Comparison of ENCODE assay signal across 16 cellular contexts in the genomic region with DNA sequence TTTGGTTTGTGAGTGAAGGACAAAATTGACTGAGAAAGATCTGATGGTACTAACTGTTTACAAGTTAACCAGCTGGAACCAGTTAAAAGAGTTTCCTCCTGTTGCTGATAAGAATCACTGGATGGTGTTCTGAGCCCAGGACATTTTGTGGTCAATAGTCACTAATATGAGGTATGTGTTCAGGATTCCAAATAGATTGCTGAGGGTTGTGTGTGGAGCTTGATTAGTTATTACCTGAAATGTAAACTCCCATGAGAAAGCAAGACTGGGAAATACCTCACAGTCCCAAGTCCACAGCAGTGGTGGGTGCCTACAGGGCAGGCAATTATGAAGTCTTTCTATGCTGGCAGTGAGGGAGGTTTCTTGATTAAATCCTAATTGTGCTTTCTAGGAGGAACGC.
DNase-seq lines count a peak whose midpoint lies in the region; ATAC-seq and TF ChIP-seq lines count a peak whose summit lies in the region.
"Had no signal": no experiment of that assay in that cellular context is flagged by ENCODE, and none has a peak within 500 bp of the region (broad histone marks: within the 10 kb centered on the region; RNA-seq: fewer than 3 reads in every experiment).

No MANE protein-coding gene starts in this region.

- H3K36me3 ChIP-seq in liver (ENCODE audit: control insufficient read depth in 4 of 4, insufficient read depth in 3 of 4, low read depth in 1 of 4, low read length in 3 of 4) = no peaks in the 10 kb centered on the region
- no peaks in the 10 kb centered on the region for H3K36me3 ChIP-seq in left ventricle myocardium inferior

- no peaks in the 10 kb centered on the region for H3K27me3 ChIP-seq in liver (ENCODE audit: control insufficient read depth in 4 of 4, insufficient read depth in 4 of 4, low read length in 3 of 4)
- no peaks in the 10 kb centered on the region for H3K27me3 ChIP-seq in left ventricle myocardium inferior (ENCODE audit: low read depth)

- H3K4me1 Mint-ChIP-seq in stimulated activated effector memory CD8-positive, alpha-beta T cell treated with anti-CD3 and anti-CD28 coated beads, Interleukin-12 subunit alpha, Interleukin-12 subunit beta, amount 100 ng/mL, for 72 hours = no peaks in the 10 kb centered on the region

- peaks cover 0 to 8% (median 1%) of the 10 kb centered on the region in 4 donors for H3K4me1 ChIP-seq in liver (ENCODE audit: control insufficient read depth in 4 of 4, insufficient read depth in 4 of 4, low read length in 3 of 4)
- no peaks in the 10 kb centered on the region for H3K4me1 ChIP-seq in left ventricle myocardium inferior

- no peaks in the 10 kb centered on the region for H3K9me3 Mint-ChIP-seq in stimulated activated effector memory CD8-positive, alpha-beta T cell treated with anti-CD3 and anti-CD28 coated beads, Interleukin-12 subunit alpha, Interleukin-12 subunit beta, amount 100 ng/mL, for 72 hours
- H3K9me3 Mint-ChIP-seq: activated naive CD4-positive, alpha-beta T cell treated with anti-CD3 and anti-CD28 coated beads for 36 hours had no signal

- H3K9me3 ChIP-seq in liver (ENCODE audit: control insufficient read depth in 4 of 4, low read length in 3 of 4) = no peaks in the 10 kb centered on the region
- peaks cover 9% of the 10 kb centered on the region for H3K9me3 ChIP-seq in left ventricle myocardium inferior (replicated peaks)

- H3K4me3 Mint-ChIP-seq in stimulated activated effector memory CD8-positive, alpha-beta T cell treated with anti-CD3 and anti-CD28 coated beads, Interleukin-12 subunit alpha, Interleukin-12 subunit beta, amount 100 ng/mL, for 72 hours = no peak overlapping the region
- H3K4me3 Mint-ChIP-seq: activated naive CD4-positive, alpha-beta T cell treated with anti-CD3 and anti-CD28 coated beads for 36 hours had no signal

- H3K36me3 Mint-ChIP-seq in stimulated activated effector memory CD8-positive, alpha-beta T cell treated with anti-CD3 and anti-CD28 coated beads, Interleukin-12 subunit alpha, Interleukin-12 subunit beta, amount 100 ng/mL, for 72 hours = no peaks in the 10 kb centered on the region

- H3K4me3 ChIP-seq in cardiac fibroblast (replicated peaks in 1 of 2; ENCODE audit: low read depth in 2 of 2, low read length in 2 of 2) (no peak overlapping the region), liver (ENCODE audit: low read depth in 1 of 3, low read length in 3 of 3) (no peak overlapping the region), left ventricle myocardium inferior (no peak overlapping the region)

- peak; percentile 10 for DNase-seq in AG20443 (ENCODE audit: low spot score)
- DNase-seq in HuH-7.5 (ENCODE audit: low spot score) = peak; percentile 6
- DNase-seq in cardiac fibroblast (ENCODE audit: low read depth in 2 of 2) = peak; percentile 5 to 33
- no peak for DNase-seq in left ventricle myocardium inferior
- DNase-seq in stimulated activated effector memory CD8-positive, alpha-beta T cell treated with anti-CD3 and anti-CD28 coated beads, Interleukin-12 subunit alpha, Interleukin-12 subunit beta, amount 100 ng/mL, for 72 hours (ENCODE audit: low spot score in 2 of 2) = no peak
- no peak for DNase-seq in cerebellum (ENCODE audit: low spot score)
- DNase-seq: activated naive CD4-positive, alpha-beta T cell treated with anti-CD3 and anti-CD28 coated beads for 36 hours; caudate nucleus; H7; hippocampal formation; mesendoderm; NCI-H2107; occipital lobe; SHP77 treated with DMSO at 0.1 percent for 48 hours had no signal

- no peak overlapping the region for H3K9ac ChIP-seq in liver (ENCODE audit: low read depth in 1 of 2, low read length in 2 of 2)

- intact Hi-C loops in left ventricle myocardium inferior (cut with micrococcal nuclease) = no loop called here

- no peak for ATAC-seq in GM18511 (IDR thresholded peaks at IDR 0.05; ENCODE audit: unreplicated experiment)
- no peak for ATAC-seq in stimulated activated effector memory CD8-positive, alpha-beta T cell treated with anti-CD3 and anti-CD28 coated beads, Interleukin-12 subunit alpha, Interleukin-12 subunit beta, amount 100 ng/mL, for 72 hours

- peak; percentile 23 to 27 for TF ChIP-seq RAD21 in liver (IDR thresholded peaks at IDR 0.05)

- no peak for TF ChIP-seq CTCF in cardiac fibroblast (IDR thresholded peaks at IDR 0.05; ENCODE audit: low read depth, low read length)
- TF ChIP-seq CTCF in liver (IDR thresholded peaks at IDR 0.05; ENCODE audit: low read depth, low read length, missing input control) = no peak
- TF ChIP-seq CTCF in left ventricle myocardium inferior (IDR thresholded peaks at IDR 0.05; ENCODE audit: borderline replicate concordance) = no peak

- WGBS in liver = 72% methylated on average over 1 of the region's 1 CpG

- no peak overlapping the region for H3K27ac Mint-ChIP-seq in stimulated activated effector memory CD8-positive, alpha-beta T cell treated with anti-CD3 and anti-CD28 coated beads, Interleukin-12 subunit alpha, Interleukin-12 subunit beta, amount 100 ng/mL, for 72 hours
- H3K27ac Mint-ChIP-seq: activated naive CD4-positive, alpha-beta T cell treated with anti-CD3 and anti-CD28 coated beads for 36 hours had no signal

- H3K27ac ChIP-seq in liver (ENCODE audit: low read depth in 1 of 2, low read length in 2 of 2) = peak overlapping the region in 1 of 2 donors; percentile 11
- no peak overlapping the region for H3K27ac ChIP-seq in left ventricle myocardium inferior (replicated peaks)

TF ChIP-seq in liver, 16 proteins besides CTCF, POLR2A, EP300 and RAD21:
- peak; percentile 83 to 84 for TF ChIP-seq HNF4A (conservative IDR thresholded peaks at IDR 0.05)
- TF ChIP-seq, protein P1, sequence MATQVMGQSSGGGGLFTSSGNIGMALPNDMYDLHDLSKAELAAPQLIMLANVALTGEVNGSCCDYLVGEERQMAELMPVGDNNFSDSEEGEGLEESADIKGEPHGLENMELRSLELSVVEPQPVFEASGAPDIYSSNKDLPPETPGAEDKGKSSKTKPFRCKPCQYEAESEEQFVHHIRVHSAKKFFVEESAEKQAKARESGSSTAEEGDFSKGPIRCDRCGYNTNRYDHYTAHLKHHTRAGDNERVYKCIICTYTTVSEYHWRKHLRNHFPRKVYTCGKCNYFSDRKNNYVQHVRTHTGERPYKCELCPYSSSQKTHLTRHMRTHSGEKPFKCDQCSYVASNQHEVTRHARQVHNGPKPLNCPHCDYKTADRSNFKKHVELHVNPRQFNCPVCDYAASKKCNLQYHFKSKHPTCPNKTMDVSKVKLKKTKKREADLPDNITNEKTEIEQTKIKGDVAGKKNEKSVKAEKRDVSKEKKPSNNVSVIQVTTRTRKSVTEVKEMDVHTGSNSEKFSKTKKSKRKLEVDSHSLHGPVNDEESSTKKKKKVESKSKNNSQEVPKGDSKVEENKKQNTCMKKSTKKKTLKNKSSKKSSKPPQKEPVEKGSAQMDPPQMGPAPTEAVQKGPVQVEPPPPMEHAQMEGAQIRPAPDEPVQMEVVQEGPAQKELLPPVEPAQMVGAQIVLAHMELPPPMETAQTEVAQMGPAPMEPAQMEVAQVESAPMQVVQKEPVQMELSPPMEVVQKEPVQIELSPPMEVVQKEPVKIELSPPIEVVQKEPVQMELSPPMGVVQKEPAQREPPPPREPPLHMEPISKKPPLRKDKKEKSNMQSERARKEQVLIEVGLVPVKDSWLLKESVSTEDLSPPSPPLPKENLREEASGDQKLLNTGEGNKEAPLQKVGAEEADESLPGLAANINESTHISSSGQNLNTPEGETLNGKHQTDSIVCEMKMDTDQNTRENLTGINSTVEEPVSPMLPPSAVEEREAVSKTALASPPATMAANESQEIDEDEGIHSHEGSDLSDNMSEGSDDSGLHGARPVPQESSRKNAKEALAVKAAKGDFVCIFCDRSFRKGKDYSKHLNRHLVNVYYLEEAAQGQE (IDR thresholded peaks at IDR 0.05) = no peak
- TF ChIP-seq FOXA1 (IDR thresholded peaks at IDR 0.05) = peak; percentile 10
- TF ChIP-seq HNF4G (IDR thresholded peaks at IDR 0.05) = peak; percentile 84
- TF ChIP-seq NR2F2 (IDR thresholded peaks at IDR 0.05) = no peak
- no peak for TF ChIP-seq TAF1 (conservative IDR thresholded peaks at IDR 0.05)
- no peak for TF ChIP-seq EGR1 (IDR thresholded peaks at IDR 0.05; ENCODE audit: low read depth in 2 of 2)
- TF ChIP-seq RXRA (IDR thresholded peaks at IDR 0.05) = peak in 1 of 2 donors; percentile 51
- TF ChIP-seq SP1 (IDR thresholded peaks at IDR 0.05) = peak; percentile 91
- peak; percentile 51 for TF ChIP-seq YY1 (IDR thresholded peaks at IDR 0.05)
- TF ChIP-seq, protein P2, sequence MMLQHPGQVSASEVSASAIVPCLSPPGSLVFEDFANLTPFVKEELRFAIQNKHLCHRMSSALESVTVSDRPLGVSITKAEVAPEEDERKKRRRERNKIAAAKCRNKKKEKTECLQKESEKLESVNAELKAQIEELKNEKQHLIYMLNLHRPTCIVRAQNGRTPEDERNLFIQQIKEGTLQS (IDR thresholded peaks at IDR 0.05) = no peak
- TF ChIP-seq, protein P3, sequence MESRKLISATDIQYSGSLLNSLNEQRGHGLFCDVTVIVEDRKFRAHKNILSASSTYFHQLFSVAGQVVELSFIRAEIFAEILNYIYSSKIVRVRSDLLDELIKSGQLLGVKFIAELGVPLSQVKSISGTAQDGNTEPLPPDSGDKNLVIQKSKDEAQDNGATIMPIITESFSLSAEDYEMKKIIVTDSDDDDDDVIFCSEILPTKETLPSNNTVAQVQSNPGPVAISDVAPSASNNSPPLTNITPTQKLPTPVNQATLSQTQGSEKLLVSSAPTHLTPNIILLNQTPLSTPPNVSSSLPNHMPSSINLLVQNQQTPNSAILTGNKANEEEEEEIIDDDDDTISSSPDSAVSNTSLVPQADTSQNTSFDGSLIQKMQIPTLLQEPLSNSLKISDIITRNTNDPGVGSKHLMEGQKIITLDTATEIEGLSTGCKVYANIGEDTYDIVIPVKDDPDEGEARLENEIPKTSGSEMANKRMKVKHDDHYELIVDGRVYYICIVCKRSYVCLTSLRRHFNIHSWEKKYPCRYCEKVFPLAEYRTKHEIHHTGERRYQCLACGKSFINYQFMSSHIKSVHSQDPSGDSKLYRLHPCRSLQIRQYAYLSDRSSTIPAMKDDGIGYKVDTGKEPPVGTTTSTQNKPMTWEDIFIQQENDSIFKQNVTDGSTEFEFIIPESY (IDR thresholded peaks at IDR 0.05) = no peak
- TF ChIP-seq, protein P4, sequence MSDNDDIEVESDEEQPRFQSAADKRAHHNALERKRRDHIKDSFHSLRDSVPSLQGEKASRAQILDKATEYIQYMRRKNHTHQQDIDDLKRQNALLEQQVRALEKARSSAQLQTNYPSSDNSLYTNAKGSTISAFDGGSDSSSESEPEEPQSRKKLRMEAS (IDR thresholded peaks at IDR 0.05) = no peak
- no peak for TF ChIP-seq GABPA (IDR thresholded peaks at IDR 0.05 in 1 of 2, conservative IDR thresholded peaks at IDR 0.05 in 1 of 2)
- TF ChIP-seq JUND (IDR thresholded peaks at IDR 0.05) = peak in 1 of 2 donors; percentile 58
- TF ChIP-seq FOXA2 (IDR thresholded peaks at IDR 0.05) = peak; percentile 61

Comparison
In these comparisons a context has a peak if more than half of its experiments do, and no peak if none do; other contexts are left out.
1. DNase-seq: peak in AG20443 (single experiment), HuH-7.5 (single experiment) and cardiac fibroblast (2 of 2); none in left ventricle myocardium inferior (single experiment), stimulated activated effector memory CD8-positive, alpha-beta T cell treated with anti-CD3 and anti-CD28 coated beads, Interleukin-12 subunit alpha, Interleukin-12 subunit beta, amount 100 ng/mL, for 72 hours (0 of 2) and cerebellum (single experiment).